ENCODE assay signal across 20 cellular contexts in genomic region chr11:26137651-26138050, GRCh38.
DNase-seq lines count a peak whose midpoint lies in the region; ATAC-seq and TF ChIP-seq lines count a peak whose summit lies in the region.
"Had no signal": no experiment of that assay in that cellular context is flagged by ENCODE, and none has a peak within 500 bp of the region (broad histone marks: within the 10 kb centered on the region; RNA-seq: fewer than 3 reads in every experiment).

No MANE protein-coding gene starts in this region.

- H3K27me3 ChIP-seq in left lung = no peaks in the 10 kb centered on the region

- peaks cover 4% of the 10 kb centered on the region; the same call in 1 of the 2 replicates for H3K9me3 ChIP-seq in OCI-LY7 (ENCODE audit: low read length)
- no peaks in the 10 kb centered on the region for H3K9me3 ChIP-seq in left lung
- H3K9me3 ChIP-seq: Caco-2 had no signal

- H3K4me3 ChIP-seq in OCI-LY7 (ENCODE audit: low read depth, low read length, poor library complexity, severe bottlenecking) (no peak overlapping the region), cardiac fibroblast (replicated peaks in 1 of 2; ENCODE audit: low read depth in 2 of 2, low read length in 2 of 2) (no peak overlapping the region), fibroblast of pulmonary artery (replicated peaks; ENCODE audit: low read depth, low read length) (no peak overlapping the region), left lung (no peak overlapping the region)

- H3K4me1 ChIP-seq in OCI-LY7 (ENCODE audit: insufficient read depth, low read length, poor library complexity, severe bottlenecking) = peaks cover 19% of the 10 kb centered on the region
- no peaks in the 10 kb centered on the region for H3K4me1 ChIP-seq in left lung
- H3K4me1 ChIP-seq: Caco-2 had no signal

- ATAC-seq in left lung = no peak
- ATAC-seq in HG03196 (IDR thresholded peaks at IDR 0.05; ENCODE audit: unreplicated experiment) = no peak
- ATAC-seq: CD8-positive, alpha-beta T cell; HCT116 had no signal

- no peak overlapping the region for H3K4me2 ChIP-seq in OCI-LY7 (ENCODE audit: low read length)

- no peaks in the 10 kb centered on the region for H4K20me1 ChIP-seq in OCI-LY7 (ENCODE audit: insufficient read depth, low read length)

- H3K9me2 ChIP-seq in OCI-LY7 (ENCODE audit: insufficient read depth, low read length) = no peaks in the 10 kb centered on the region

- TF ChIP-seq CTCF in OCI-LY7 (conservative IDR thresholded peaks at IDR 0.05; ENCODE audit: low read length) = no peak
- TF ChIP-seq CTCF in cardiac fibroblast (IDR thresholded peaks at IDR 0.05; ENCODE audit: low read depth, low read length) = no peak
- TF ChIP-seq CTCF in fibroblast of pulmonary artery (IDR thresholded peaks at IDR 0.05; ENCODE audit: low read length, missing control alignments) = no peak
- TF ChIP-seq CTCF in left lung (IDR thresholded peaks at IDR 0.05) = no peak

- CTCF ChIA-PET in OCI-LY7 (lab: Charles Lee; ENCODE audit: unreplicated experiment) = interaction anchor here (0.8 kb wide), 1 partner anchor 10 kb away, joined by 3 read pairs; no protein-coding TSS in a partner anchor

- H3K36me3 ChIP-seq in OCI-LY7 (ENCODE audit: insufficient read depth, low read length) = peaks cover 9% of the 10 kb centered on the region; the same call in 1 of the 2 replicates
- no peaks in the 10 kb centered on the region for H3K36me3 ChIP-seq in left lung

- no peak for DNase-seq in OCI-LY7 (ENCODE audit: low spot score)
- peak; percentile 20 to 49 for DNase-seq in cardiac fibroblast (ENCODE audit: low read depth in 2 of 2)
- DNase-seq in fibroblast of pulmonary artery (ENCODE audit: low read depth) = peak; percentile 25
- no peak for DNase-seq in anterior cingulate cortex (lab: John Stamatoyannopoulos, UW)
- DNase-seq in left lung = no peak
- DNase-seq in HPDE6-E6E7 (ENCODE audit: extremely low spot score) = no peak
- DNase-seq: Caco-2; CD8-positive, alpha-beta T cell; KBM-7; NCI-H1105 treated with DMSO at 0.1 percent for 48 hours; NCI-H2029; NCI-H446 treated with DMSO at 0.1 percent for 48 hours; NCI-H526; NCI-H82; NK-92 treated with Interleukin-12 subunit alpha and Interleukin-12 subunit beta, amount 100 ng/mL, for 24 hours; RPMI8226; SHP77 had no signal

- POLR2A ChIA-PET in OCI-LY7 (lab: Charles Lee) = interaction anchor here (0.5 to 1.5 kb wide), 8 partner anchors 9 to 274 kb away, joined by 3 to 5 read pairs (median 3); no protein-coding TSS in a partner anchor

- H2AFZ ChIP-seq in OCI-LY7 (ENCODE audit: low read length) = peak overlapping the region; percentile 40; the same call in 1 of the 2 replicates

- H3K27ac ChIP-seq in OCI-LY7 (ENCODE audit: low read depth, low read length, poor library complexity, severe bottlenecking) = no peak overlapping the region
- H3K27ac ChIP-seq in left lung = no peak overlapping the region
- H3K27ac ChIP-seq: C4-2B had no signal

- intact Hi-C loops in OCI-LY7 (cut with micrococcal nuclease; ENCODE audit: unreplicated experiment) (loop anchor here (10.0 kb wide), 1 partner anchor 1367 kb away; the partner anchor contains the start of gene LIN7C), left lung (cut with DNase I) (no loop called here)

- no peaks in the 10 kb centered on the region for H3K79me2 ChIP-seq in OCI-LY7 (ENCODE audit: insufficient read depth, low read depth, low read length)

- BruUV-seq in OCI-LY7 (replicated peaks; lab: Mats Ljungman, UMichigan) = no TSS peak

Comparison
In these comparisons a context has a peak if more than half of its experiments do, and no peak if none do; other contexts are left out.
1. DNase-seq: peak in cardiac fibroblast (2 of 2) and fibroblast of pulmonary artery (single experiment); none in OCI-LY7 (single experiment), anterior cingulate cortex (0 of 58), left lung (0 of 2) and HPDE6-E6E7 (single experiment).